Comparison of ENCODE assay signal across 29 cellular contexts in genomic region chr22:22933100-22933806, GRCh38. TPM values are rescaled to one million over a fixed set of nuclear protein-coding genes. Genes with fewer than 3 reads are reported as not detected.
DNase-seq lines count a peak whose midpoint lies in the region; ATAC-seq and TF ChIP-seq lines count a peak whose summit lies in the region.
"Had no signal": no experiment of that assay in that cellular context is flagged by ENCODE, and none has a peak within 500 bp of the region (broad histone marks: within the 10 kb centered on the region; RNA-seq: fewer than 3 reads in every experiment).

No MANE protein-coding gene starts in this region.

- peak overlapping the region; percentile 25 to 68 for H3K27ac Mint-ChIP-seq in effector memory CD8-positive, alpha-beta T cell
- peak overlapping the region; percentile 99 for H3K27ac Mint-ChIP-seq in stimulated activated naive B cell treated with anti-CD40 and anti-IgM and Interleukin-4, amounts not matched to agents 10 μg/mL and 1 μg/mL and 100 μg/mL, for 72 hours
- H3K27ac Mint-ChIP-seq: activated CD4-positive, alpha-beta T cell treated with anti-CD3 and anti-CD28 coated beads for 36 hours; activated naive CD8-positive, alpha-beta T cell had no signal

- H3K9me3 ChIP-seq in OCI-LY3 (ENCODE audit: insufficient read depth, low read length), result no peaks in the 10 kb centered on the region
- H3K9me3 ChIP-seq: A549, right atrium auricular region, tibial artery had no signal

- H3K9me3 Mint-ChIP-seq in effector memory CD8-positive, alpha-beta T cell, result no peaks in the 10 kb centered on the region
- H3K9me3 Mint-ChIP-seq in stimulated activated naive B cell treated with anti-CD40 and anti-IgM and Interleukin-4, amounts not matched to agents 10 μg/mL and 1 μg/mL and 100 μg/mL, for 72 hours, result no peaks in the 10 kb centered on the region
- H3K9me3 Mint-ChIP-seq: CD8-positive, alpha-beta memory T cell; T-helper 2 cell treated with Interferon-gamma antibody and Interleukin-4, amounts not matched to agents 5 μg/mL and 100 μg/mL, for 36 hours had no signal

- no peak for TF ChIP-seq CTCF in OCI-LY3 (IDR thresholded peaks at IDR 0.05; ENCODE audit: low read depth, low read length)

- H3K27me3 Mint-ChIP-seq in effector memory CD8-positive, alpha-beta T cell, result no peaks in the 10 kb centered on the region
- no peaks in the 10 kb centered on the region for H3K27me3 Mint-ChIP-seq in stimulated activated naive B cell treated with anti-CD40 and anti-IgM and Interleukin-4, amounts not matched to agents 10 μg/mL and 1 μg/mL and 100 μg/mL, for 72 hours
- H3K27me3 Mint-ChIP-seq: activated CD4-positive, alpha-beta T cell treated with anti-CD3 and anti-CD28 coated beads for 36 hours; activated naive CD8-positive, alpha-beta T cell; CD8-positive, alpha-beta memory T cell had no signal

- no peak overlapping the region for H3K4me3 Mint-ChIP-seq in effector memory CD8-positive, alpha-beta T cell
- H3K4me3 Mint-ChIP-seq in stimulated activated naive B cell treated with anti-CD40 and anti-IgM and Interleukin-4, amounts not matched to agents 10 μg/mL and 1 μg/mL and 100 μg/mL, for 72 hours, result peak overlapping the region; percentile 12 to 36
- H3K4me3 Mint-ChIP-seq: activated CD4-positive, alpha-beta T cell treated with anti-CD3 and anti-CD28 coated beads for 36 hours; activated naive CD8-positive, alpha-beta T cell; CD8-positive, alpha-beta memory T cell; T-helper 2 cell treated with Interferon-gamma antibody and Interleukin-4, amounts not matched to agents 5 μg/mL and 100 μg/mL, for 36 hours had no signal

- H3K36me3 Mint-ChIP-seq in effector memory CD8-positive, alpha-beta T cell (ENCODE audit: insufficient read depth), result no peaks in the 10 kb centered on the region
- H3K36me3 Mint-ChIP-seq in stimulated activated naive B cell treated with anti-CD40 and anti-IgM and Interleukin-4, amounts not matched to agents 10 μg/mL and 1 μg/mL and 100 μg/mL, for 72 hours, result peaks cover 10 to 29% of the 10 kb centered on the region in 2 donors
- H3K36me3 Mint-ChIP-seq: activated naive CD8-positive, alpha-beta T cell; CD8-positive, alpha-beta memory T cell had no signal

- H3K4me1 Mint-ChIP-seq in effector memory CD8-positive, alpha-beta T cell (ENCODE audit: low read depth in 2 of 2), result peaks cover 8 to 21% of the 10 kb centered on the region in 2 donors
- H3K4me1 Mint-ChIP-seq in stimulated activated naive B cell treated with anti-CD40 and anti-IgM and Interleukin-4, amounts not matched to agents 10 μg/mL and 1 μg/mL and 100 μg/mL, for 72 hours, result peaks cover 86 to 100% of the 10 kb centered on the region in 2 donors

- H3K9ac ChIP-seq in OCI-LY3 (ENCODE audit: low read length), result peak overlapping the region; percentile 94

- no peak overlapping the region for H2AFZ ChIP-seq in OCI-LY3 (ENCODE audit: low read depth, low read length)

- no peaks in the 10 kb centered on the region for H4K20me1 ChIP-seq in OCI-LY3 (ENCODE audit: insufficient read depth, low read length)

- H3K79me2 ChIP-seq in OCI-LY3 (ENCODE audit: low read length), result peaks cover 91% of the 10 kb centered on the region

- H3K27me3 ChIP-seq in OCI-LY3 (ENCODE audit: low read depth, low read length), result no peaks in the 10 kb centered on the region
- H3K27me3 ChIP-seq: right atrium auricular region had no signal

- DNase-seq in left ventricle myocardium superior (peak; percentile 19), left cardiac atrium (no peak), CD1c-positive myeloid dendritic cell (ENCODE audit: extremely low spot score) (no peak), Right ventricle myocardium inferior (ENCODE audit: missing footprints) (no peak)
- DNase-seq in effector memory CD8-positive, alpha-beta T cell, result no peak
- no peak for DNase-seq in stimulated activated naive B cell treated with anti-CD40 and anti-IgM and Interleukin-4, amounts not matched to agents 10 μg/mL and 1 μg/mL and 100 μg/mL, for 72 hours
- DNase-seq: activated CD4-positive, alpha-beta T cell treated with anti-CD3 and anti-CD28 coated beads for 36 hours; activated CD8-positive, alpha-beta memory T cell treated with anti-CD3 and anti-CD28 coated beads for 24 hours; activated T-cell treated with anti-CD3 and anti-CD28 coated beads for 4 hours; CD8-positive, alpha-beta memory T cell; DMS 273 treated with DMSO at 0.1 percent for 48 hours; effector memory CD4-positive, alpha-beta T cell; hippocampal formation; mammary epithelial cell; NCI-H2029; NCI-H524 treated with DMSO at 0.1 percent for 48 hours; SIG-M5; stimulated activated CD4-positive, alpha-beta T cell treated with anti-CD3 and anti-CD28 coated beads, Interleukin-2, amount 100 ng/mL, for 24 hours; tibial artery had no signal

- peaks cover 16% of the 10 kb centered on the region for H3K36me3 ChIP-seq in OCI-LY3 (replicated peaks; ENCODE audit: low read depth, low read length)
- H3K36me3 ChIP-seq: right atrium auricular region, tibial artery had no signal

- H3K4me3 ChIP-seq in OCI-LY3 (ENCODE audit: low read length), result no peak overlapping the region
- H3K4me3 ChIP-seq: A549, right atrium auricular region, smooth muscle cell, tibial artery had no signal

- H3K27ac ChIP-seq in OCI-LY3 (ENCODE audit: low read length), result peak overlapping the region; percentile 92
- H3K27ac ChIP-seq: A549, right atrium auricular region, tibial artery had no signal

- H3K4me1 ChIP-seq in OCI-LY3 (ENCODE audit: low read length), result peaks cover 95% of the 10 kb centered on the region
- H3K4me1 ChIP-seq: tibial artery had no signal

- intact Hi-C loops in left ventricle myocardium superior (cut with micrococcal nuclease) (no loop called here), left cardiac atrium (cut with DNase I) (no loop called here), Right ventricle myocardium inferior (cut with DNase I) (no loop called here)

- H3K4me2 ChIP-seq in OCI-LY3 (ENCODE audit: low read length), result 0 out of 2 replicates have a peak overlapping the region, but pooled peaks have one; percentile 1
- H3K4me2 ChIP-seq: A549, smooth muscle cell had no signal

- ATAC-seq in left ventricle myocardium superior (no peak), left cardiac atrium (no peak), GM19351 (IDR thresholded peaks at IDR 0.05; ENCODE audit: unreplicated experiment) (no peak), Right ventricle myocardium inferior (no peak)
- no peak for ATAC-seq in effector memory CD8-positive, alpha-beta T cell (replicated peaks)
- ATAC-seq in stimulated activated naive B cell treated with anti-CD40 and anti-IgM and Interleukin-4, amounts not matched to agents 10 μg/mL and 1 μg/mL and 100 μg/mL, for 72 hours (replicated peaks), result no peak
- ATAC-seq: A549; activated CD4-positive, alpha-beta T cell treated with anti-CD3 and anti-CD28 coated beads for 36 hours had no signal

RNA-seq across cellular contexts. Expression of gene IGLL5, which starts 45.6 kb away (rescaled TPM):
- 0.92 TPM for total RNA-seq in left ventricle myocardium superior
- total RNA-seq in left cardiac atrium, result under 1 TPM; 0.58 to 0.77 TPM
- total RNA-seq in Right ventricle myocardium inferior, result not detected
- total RNA-seq: activated CD4-positive, alpha-beta T cell treated with anti-CD3 and anti-CD28 coated beads for 36 hours; bronchial epithelial cell; CD8-positive, alpha-beta memory T cell; epithelial cell of proximal tubule; M059J; mammary epithelial cell; smooth muscle cell had no signal

Comparison
In these comparisons a context has a peak if more than half of its experiments do, and no peak if none do; other contexts are left out.
1. H3K4me3 Mint-ChIP-seq: peak in stimulated activated naive B cell treated with anti-CD40 and anti-IgM and Interleukin-4, amounts not matched to agents 10 μg/mL and 1 μg/mL and 100 μg/mL, for 72 hours (2 of 2); none in effector memory CD8-positive, alpha-beta T cell (0 of 2).